ENCODE assay signal across 9 cellular contexts in genomic region chr2:145411493-145411892, GRCh38.
A peak's percentile ranks its signal among the peaks of the same experiment; 100 is the strongest.
DNase-seq lines count a peak whose midpoint lies in the region; ATAC-seq and TF ChIP-seq lines count a peak whose summit lies in the region.
"Had no signal": no experiment of that assay in that cellular context is flagged by ENCODE, and none has a peak within 500 bp of the region (broad histone marks: within the 10 kb centered on the region; RNA-seq: fewer than 3 reads in every experiment).

No MANE protein-coding gene starts in this region.

- H3K4me1 ChIP-seq in esophagus muscularis mucosa = no peaks in the 10 kb centered on the region
- H3K4me1 ChIP-seq in ascending aorta = no peaks in the 10 kb centered on the region

- no peak for TF ChIP-seq EP300 in esophagus muscularis mucosa (IDR thresholded peaks at IDR 0.05)

- H3K9me3 ChIP-seq in esophagus muscularis mucosa = no peaks in the 10 kb centered on the region
- H3K9me3 ChIP-seq in ascending aorta = no peaks in the 10 kb centered on the region

- H3K4me3 ChIP-seq in esophagus muscularis mucosa (no peak overlapping the region), ascending aorta (no peak overlapping the region)

- WGBS in esophagus muscularis mucosa = 81% methylated on average over 4 of the region's 4 CpGs

- TF ChIP-seq POLR2A in esophagus muscularis mucosa (IDR thresholded peaks at IDR 0.05; ENCODE audit: low read depth) = no peak

- DNase-seq in DMS153 (lab: John Stamatoyannopoulos, UW) (peak; percentile 69), RPMI8226 (peak; percentile 5), esophagus muscularis mucosa (ENCODE audit: extremely low spot score) (no peak), ascending aorta (ENCODE audit: low spot score in 2 of 2) (no peak), posterior cingulate gyrus (no peak), LoVo (ENCODE audit: low spot score) (no peak)

- ATAC-seq in GM19395 (IDR thresholded peaks at IDR 0.05; ENCODE audit: unreplicated experiment) (peak; percentile 97), HG03159 (IDR thresholded peaks at IDR 0.05; ENCODE audit: unreplicated experiment) (peak; percentile 89)

- intact Hi-C loops in esophagus muscularis mucosa (cut with DNase I) = no loop called here
- intact Hi-C loops in ascending aorta (cut with DNase I) = no loop called here
- intact Hi-C loops in posterior cingulate gyrus (cut with DNase I) = no loop called here

- H3K36me3 ChIP-seq in esophagus muscularis mucosa = no peaks in the 10 kb centered on the region
- H3K36me3 ChIP-seq in ascending aorta = no peaks in the 10 kb centered on the region

- no peaks in the 10 kb centered on the region for H3K27me3 ChIP-seq in esophagus muscularis mucosa
- no peaks in the 10 kb centered on the region for H3K27me3 ChIP-seq in ascending aorta

- H3K27ac ChIP-seq in esophagus muscularis mucosa (replicated peaks in 1 of 4) (no peak overlapping the region), ascending aorta (no peak overlapping the region)
- H3K27ac ChIP-seq: VCaP had no signal

- TF ChIP-seq CTCF in esophagus muscularis mucosa (IDR thresholded peaks at IDR 0.05) = no peak
- TF ChIP-seq CTCF in ascending aorta (IDR thresholded peaks at IDR 0.05) = no peak

Comparison
In these comparisons a context has a peak if more than half of its experiments do, and no peak if none do; other contexts are left out.
1. DNase-seq: peak in DMS153 (single experiment) and RPMI8226 (single experiment); none in esophagus muscularis mucosa (single experiment), ascending aorta (0 of 2), posterior cingulate gyrus (0 of 10) and LoVo (single experiment).